Comparison of ENCODE assay signal across 8 cellular contexts in the genomic region with DNA sequence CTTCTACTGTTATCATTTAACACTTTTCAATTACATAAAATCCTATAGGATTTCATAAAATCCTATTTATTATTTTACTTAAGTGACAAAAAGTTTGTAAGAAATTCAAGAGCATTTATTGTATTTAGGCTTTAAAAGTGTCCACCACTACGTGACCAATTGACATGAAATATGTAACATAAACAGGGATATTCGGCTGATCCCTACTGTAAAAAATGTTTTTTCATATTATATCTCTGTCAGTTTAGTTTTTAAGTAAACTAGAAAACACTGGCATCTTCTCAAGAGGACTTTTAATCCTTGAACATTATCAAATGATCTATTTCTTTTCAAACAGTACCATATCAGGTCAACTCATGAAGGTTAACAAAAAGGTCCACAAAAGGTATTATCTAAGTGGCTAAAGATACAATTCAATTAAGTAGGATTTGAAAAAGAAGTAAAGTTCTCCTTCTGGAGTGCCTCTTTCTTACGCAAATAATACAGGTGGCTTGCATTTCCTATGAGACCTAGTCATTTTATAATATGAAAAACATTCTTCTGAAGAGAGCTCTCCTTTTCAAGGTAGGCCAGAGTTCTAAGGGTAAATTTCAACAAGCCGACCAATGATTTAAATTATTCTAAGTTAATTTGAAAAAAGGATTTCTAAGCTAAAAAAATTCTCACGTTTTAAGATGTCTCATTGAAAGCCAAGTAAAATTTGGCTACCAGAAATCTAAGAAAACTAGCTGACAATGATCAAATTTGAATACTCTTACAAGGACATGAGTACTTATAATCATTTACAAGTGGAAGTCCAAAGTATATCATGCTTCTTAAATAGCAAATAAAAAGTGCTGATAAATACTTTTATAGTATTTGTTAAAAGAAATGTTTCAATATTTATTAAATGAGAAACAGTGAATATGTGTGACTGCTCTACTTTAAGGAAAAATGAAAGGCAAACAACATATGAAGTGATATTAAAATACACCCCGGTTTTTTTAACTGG.
DNase-seq lines count a peak whose midpoint lies in the region; ATAC-seq and TF ChIP-seq lines count a peak whose summit lies in the region.

No MANE protein-coding gene starts in this region.

- H3K27me3 Mint-ChIP-seq in nephron (ENCODE audit: low read depth): no peaks in the 10 kb centered on the region

- H3K4me1 Mint-ChIP-seq in nephron: peaks cover 24% of the 10 kb centered on the region

- H3K36me3 Mint-ChIP-seq in nephron (ENCODE audit: low read depth): peaks cover 17% of the 10 kb centered on the region

- H3K79me2 ChIP-seq in DND-41 (ENCODE audit: insufficient read depth, low read length): peaks cover 94% of the 10 kb centered on the region

- peak overlapping the region; percentile 65 for H3K9ac ChIP-seq in DND-41 (ENCODE audit: low read depth, low read length)

- intact Hi-C loops in dorsolateral prefrontal cortex (cut with DNase I): loop anchor here (5.0 to 10.0 kb wide), 4 partner anchors 62 to 361 kb away; a partner anchor contains a TSS

- no peaks in the 10 kb centered on the region for H3K9me3 ChIP-seq in DND-41 (ENCODE audit: insufficient read depth, low read length, severe bottlenecking)

- H3K9me3 Mint-ChIP-seq in nephron: no peaks in the 10 kb centered on the region

- peak overlapping the region; percentile 95 to 99 (median 99) for H3K27ac Mint-ChIP-seq in nephron

- H3K27ac ChIP-seq in DND-41 (ENCODE audit: low read length) (peak overlapping the region; percentile 89), dorsolateral prefrontal cortex (peak overlapping the region in 58 of 59 donors; percentile 45 to 97 (median 92))

- DNase-seq in DND-41 (no peak), NAMALWA (ENCODE audit: low spot score) (peak; percentile 65), dorsolateral prefrontal cortex (no peak)
- no peak for DNase-seq in stimulated activated CD4-positive, alpha-beta T cell treated with anti-CD3 and anti-CD28 coated beads, Interleukin-1b, Interleukin-23, amount 100 ng/mL, for 48 hours

- ATAC-seq in DND-41 (ENCODE audit: insufficient read depth, low read depth) (no peak), GM19463 (IDR thresholded peaks at IDR 0.05; ENCODE audit: unreplicated experiment) (no peak), HG02852 (IDR thresholded peaks at IDR 0.05; ENCODE audit: unreplicated experiment) (no peak), GM21529 (IDR thresholded peaks at IDR 0.05; ENCODE audit: unreplicated experiment) (no peak)

- no peaks in the 10 kb centered on the region for H3K27me3 ChIP-seq in DND-41 (ENCODE audit: insufficient read depth, low read length, poor library complexity)
- H3K27me3 ChIP-seq in dorsolateral prefrontal cortex: no peaks in the 10 kb centered on the region

- H3K36me3 ChIP-seq in DND-41 (ENCODE audit: insufficient read depth, low read length): peaks cover 5% of the 10 kb centered on the region; the same call in 1 of the 2 replicates

- no peak overlapping the region for H2AFZ ChIP-seq in DND-41 (ENCODE audit: low read depth, low read length)

- H3K4me2 ChIP-seq in DND-41 (ENCODE audit: insufficient read depth, low read length): peak overlapping the region; percentile 75

- peaks cover 44% of the 10 kb centered on the region for H3K4me1 ChIP-seq in DND-41 (ENCODE audit: insufficient read depth, low read length)

- peak overlapping the region; percentile 61 to 83; a peak in 3 of 4 replicates for H3K4me3 ChIP-seq in DND-41 (ENCODE audit: low read depth in 1 of 2, low read length in 2 of 2)
- peak overlapping the region; percentile 36 to 76 (median 60) for H3K4me3 ChIP-seq in dorsolateral prefrontal cortex

- peaks cover 2% of the 10 kb centered on the region; the same call in 1 of the 2 replicates for H4K20me1 ChIP-seq in DND-41 (ENCODE audit: insufficient read depth, low read length)

- TF ChIP-seq CTCF in DND-41 (IDR thresholded peaks at IDR 0.05; ENCODE audit: borderline replicate concordance, extremely low read depth, low read length, poor library complexity, severe bottlenecking) (no peak), dorsolateral prefrontal cortex (IDR thresholded peaks at IDR 0.05 in 54 of 56, conservative IDR thresholded peaks at IDR 0.05 in 2 of 56; ENCODE audit: low read depth in 1 of 56, partially characterized antibody in 56 of 56) (no peak), nephron (IDR thresholded peaks at IDR 0.05; ENCODE audit: unreplicated experiment in 3 of 3) (no peak)

- H3K4me3 Mint-ChIP-seq in nephron: peak overlapping the region; percentile 90 to 100 (median 97)
